In genomic region chr2:10554961-10555809, GRCh38 we compare ENCODE assay signal across 21 cellular contexts.
DNase-seq lines count a peak whose midpoint lies in the region; ATAC-seq and TF ChIP-seq lines count a peak whose summit lies in the region.
"Had no signal": no experiment of that assay in that cellular context is flagged by ENCODE, and none has a peak within 500 bp of the region (broad histone marks: within the 10 kb centered on the region; RNA-seq: fewer than 3 reads in every experiment).

No MANE protein-coding gene starts in this region.

- DNase-seq in activated T-cell treated with anti-CD3 and anti-CD28 coated beads, Interleukin-2, amount 50 U/mL, for 24 hours, result peak; percentile 25
- no peak for DNase-seq in activated T-cell treated with anti-CD3 and anti-CD28 coated beads, Interleukin-2, amount 50 U/mL, for 72 hours
- no peak for DNase-seq in CD8-positive, alpha-beta T cell
- DNase-seq in SK-N-MC (ENCODE audit: low read depth, low spot score) (no peak), mesenteric fat pad (ENCODE audit: low spot score) (peak; percentile 72), upper lobe of left lung (no peak), NCI-H2107 treated with DMSO at 0.1 percent for 48 hours (lab: John Stamatoyannopoulos, UW; ENCODE audit: unreplicated experiment) (no peak), NCI-H2107 (lab: John Stamatoyannopoulos, UW) (no peak)
- DNase-seq: ACHN; C1 segment of cervical spinal cord; Calu3; CD8-positive, alpha-beta memory T cell; DMS153; GDM1; MG63; NCI-H1417; NCI-H1694 treated with DMSO at 0.1 percent for 48 hours; NCI-H2081 treated with DMSO at 0.1 percent for 48 hours; NCI-H226 had no signal

- H3K27ac Mint-ChIP-seq in activated T-cell treated with anti-CD3 and anti-CD28 coated beads, Interleukin-2, amount 50 U/mL, for 24 hours, result no peak overlapping the region
- no peak overlapping the region for H3K27ac Mint-ChIP-seq in activated T-cell treated with anti-CD3 and anti-CD28 coated beads, Interleukin-2, amount 50 U/mL, for 72 hours
- H3K27ac Mint-ChIP-seq in CD8-positive, alpha-beta T cell, result peak overlapping the region; percentile 55

- H3K27me3 Mint-ChIP-seq in activated T-cell treated with anti-CD3 and anti-CD28 coated beads, Interleukin-2, amount 50 U/mL, for 24 hours, result no peaks in the 10 kb centered on the region
- no peaks in the 10 kb centered on the region for H3K27me3 Mint-ChIP-seq in activated T-cell treated with anti-CD3 and anti-CD28 coated beads, Interleukin-2, amount 50 U/mL, for 72 hours (ENCODE audit: low read depth)
- no peaks in the 10 kb centered on the region for H3K27me3 Mint-ChIP-seq in CD8-positive, alpha-beta T cell (ENCODE audit: low read depth)

- no peaks in the 10 kb centered on the region for H3K9me3 Mint-ChIP-seq in activated T-cell treated with anti-CD3 and anti-CD28 coated beads, Interleukin-2, amount 50 U/mL, for 24 hours
- H3K9me3 Mint-ChIP-seq in activated T-cell treated with anti-CD3 and anti-CD28 coated beads, Interleukin-2, amount 50 U/mL, for 72 hours, result no peaks in the 10 kb centered on the region
- no peaks in the 10 kb centered on the region for H3K9me3 Mint-ChIP-seq in CD8-positive, alpha-beta T cell
- H3K9me3 Mint-ChIP-seq: CD8-positive, alpha-beta memory T cell had no signal

- H3K36me3 ChIP-seq in CD8-positive, alpha-beta T cell (ENCODE audit: insufficient read depth, low read length), result no peaks in the 10 kb centered on the region
- no peaks in the 10 kb centered on the region for H3K36me3 ChIP-seq in SK-N-MC (ENCODE audit: insufficient read depth, low read length)
- no peaks in the 10 kb centered on the region for H3K36me3 ChIP-seq in upper lobe of left lung
- H3K36me3 ChIP-seq: MG63, Peyer's patch had no signal

- no peak overlapping the region for H3K4me3 Mint-ChIP-seq in activated T-cell treated with anti-CD3 and anti-CD28 coated beads, Interleukin-2, amount 50 U/mL, for 24 hours
- H3K4me3 Mint-ChIP-seq in activated T-cell treated with anti-CD3 and anti-CD28 coated beads, Interleukin-2, amount 50 U/mL, for 72 hours, result no peak overlapping the region
- no peak overlapping the region for H3K4me3 Mint-ChIP-seq in CD8-positive, alpha-beta T cell

- intact Hi-C loops in CD8-positive, alpha-beta T cell (cut with DNase I, micrococcal nuclease), result no loop called here

- H3K9me3 ChIP-seq in CD8-positive, alpha-beta T cell (ENCODE audit: low read length), result no peaks in the 10 kb centered on the region
- no peaks in the 10 kb centered on the region for H3K9me3 ChIP-seq in SK-N-MC (ENCODE audit: low read depth, low read length)
- no peaks in the 10 kb centered on the region for H3K9me3 ChIP-seq in upper lobe of left lung
- H3K9me3 ChIP-seq: MG63, Peyer's patch had no signal

- no peaks in the 10 kb centered on the region for H3K4me1 ChIP-seq in CD8-positive, alpha-beta T cell (ENCODE audit: insufficient read depth, low read length)
- peaks cover 0 to 8% (median 2%) of the 10 kb centered on the region in 4 donors for H3K4me1 ChIP-seq in upper lobe of left lung
- H3K4me1 ChIP-seq: Peyer's patch had no signal

- H3K36me3 Mint-ChIP-seq in activated T-cell treated with anti-CD3 and anti-CD28 coated beads, Interleukin-2, amount 50 U/mL, for 24 hours (ENCODE audit: low read depth), result peaks cover 7% of the 10 kb centered on the region
- H3K36me3 Mint-ChIP-seq in activated T-cell treated with anti-CD3 and anti-CD28 coated beads, Interleukin-2, amount 50 U/mL, for 72 hours (ENCODE audit: insufficient read depth in 2 of 2), result no peaks in the 10 kb centered on the region
- no peaks in the 10 kb centered on the region for H3K36me3 Mint-ChIP-seq in CD8-positive, alpha-beta T cell
- H3K36me3 Mint-ChIP-seq: CD8-positive, alpha-beta memory T cell had no signal

- no peaks in the 10 kb centered on the region for H3K27me3 ChIP-seq in CD8-positive, alpha-beta T cell (ENCODE audit: insufficient read depth, low read length)
- H3K27me3 ChIP-seq in upper lobe of left lung, result no peaks in the 10 kb centered on the region
- H3K27me3 ChIP-seq: MG63, Peyer's patch had no signal

- WGBS in upper lobe of left lung, 2 donors, result 65% methylated on average over 18 to 21 of the region's 21 CpGs

- TF ChIP-seq EP300 in upper lobe of left lung (IDR thresholded peaks at IDR 0.05), result no peak

- no peak for ATAC-seq in activated T-cell treated with anti-CD3 and anti-CD28 coated beads, Interleukin-2, amount 50 U/mL, for 72 hours (replicated peaks in 1 of 2)
- no peak for ATAC-seq in CD8-positive, alpha-beta T cell
- ATAC-seq in upper lobe of left lung (ENCODE audit: low FRiP score in 2 of 2), result no peak

- no peak overlapping the region for H3K9ac ChIP-seq in SK-N-MC (ENCODE audit: insufficient read length)

- no peaks in the 10 kb centered on the region for H3K4me1 Mint-ChIP-seq in activated T-cell treated with anti-CD3 and anti-CD28 coated beads, Interleukin-2, amount 50 U/mL, for 24 hours (ENCODE audit: low read depth)
- no peaks in the 10 kb centered on the region for H3K4me1 Mint-ChIP-seq in activated T-cell treated with anti-CD3 and anti-CD28 coated beads, Interleukin-2, amount 50 U/mL, for 72 hours (ENCODE audit: low read depth)
- peaks cover 2% of the 10 kb centered on the region for H3K4me1 Mint-ChIP-seq in CD8-positive, alpha-beta T cell (ENCODE audit: low read depth)
- H3K4me1 Mint-ChIP-seq: CD8-positive, alpha-beta memory T cell had no signal

- POLR2A ChIA-PET in CD8-positive, alpha-beta T cell (lab: Charles Lee), result no interaction called here

- no peak for TF ChIP-seq POLR2A in upper lobe of left lung (IDR thresholded peaks at IDR 0.05)

- CTCF ChIA-PET in CD8-positive, alpha-beta T cell (lab: Charles Lee), result no interaction called here

- no peak overlapping the region for H3K27ac ChIP-seq in CD8-positive, alpha-beta T cell (ENCODE audit: low read depth, low read length)
- H3K27ac ChIP-seq in SK-N-MC (peak overlapping the region; percentile 63; the same call in 1 of the 2 replicates), upper lobe of left lung (no peak overlapping the region)
- H3K27ac ChIP-seq: 22Rv1, Peyer's patch had no signal

- TF ChIP-seq CTCF in CD8-positive, alpha-beta T cell (IDR thresholded peaks at IDR 0.05), result no peak
- TF ChIP-seq CTCF in upper lobe of left lung (IDR thresholded peaks at IDR 0.05), result no peak

- H3K4me3 ChIP-seq in CD8-positive, alpha-beta T cell (ENCODE audit: low read depth, low read length), result no peak overlapping the region
- H3K4me3 ChIP-seq in SK-N-MC (peak overlapping the region; percentile 32; the same call in 1 of the 2 replicates), upper lobe of left lung (no peak overlapping the region)
- H3K4me3 ChIP-seq: MG63, Peyer's patch had no signal

Comparison
In these comparisons a context has a peak if more than half of its experiments do, and no peak if none do; other contexts are left out.
1. DNase-seq: peak in activated T-cell treated with anti-CD3 and anti-CD28 coated beads, Interleukin-2, amount 50 U/mL, for 24 hours (single experiment) and mesenteric fat pad (single experiment); none in activated T-cell treated with anti-CD3 and anti-CD28 coated beads, Interleukin-2, amount 50 U/mL, for 72 hours (0 of 2), CD8-positive, alpha-beta T cell (0 of 7), SK-N-MC (single experiment), upper lobe of left lung (0 of 2), NCI-H2107 treated with DMSO at 0.1 percent for 48 hours (single experiment) and NCI-H2107 (single experiment).